6 cellular contexts compared by ENCODE assay signal in the genomic region with DNA sequence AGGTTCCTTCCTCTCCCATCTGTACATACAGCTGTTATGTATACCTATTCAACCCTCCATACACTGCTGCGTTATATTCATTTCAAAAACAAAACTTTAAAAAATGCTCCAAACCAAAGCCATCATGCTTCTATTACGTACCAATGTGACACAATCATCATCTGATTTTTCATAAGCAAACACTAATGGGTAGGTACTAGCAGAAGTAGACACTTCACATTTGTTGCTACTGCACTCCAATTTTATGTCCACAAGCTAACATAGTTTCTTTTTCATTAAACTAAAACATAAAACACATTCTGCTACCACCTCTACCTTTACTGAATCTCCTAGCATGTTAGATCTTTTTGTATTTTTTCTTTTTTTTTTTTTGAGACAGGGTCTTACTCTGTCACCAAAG.
"Had no signal": no experiment of that assay in that cellular context is flagged by ENCODE, and none has a peak within 500 bp of the region (broad histone marks: within the 10 kb centered on the region; RNA-seq: fewer than 3 reads in every experiment).

No MANE protein-coding gene starts in this region.

- H3K27me3 Mint-ChIP-seq: IgD-negative memory B cell had no signal

- H3K4me3 ChIP-seq: GM23338, HAP-1 had no signal

- DNase-seq: HFFc6 had no signal

- H3K27ac Mint-ChIP-seq: GM23338, HFFc6, IgD-negative memory B cell had no signal

- H3K4me3 Mint-ChIP-seq: GM23338, HFFc6, IgD-negative memory B cell had no signal

- H3K9me3 Mint-ChIP-seq: IgD-negative memory B cell had no signal

- ATAC-seq: GM23338, HCT116 had no signal

- H3K4me1 ChIP-seq: HAP-1 had no signal

- H3K27ac ChIP-seq: HL-60 had no signal
